In the genomic region with DNA sequence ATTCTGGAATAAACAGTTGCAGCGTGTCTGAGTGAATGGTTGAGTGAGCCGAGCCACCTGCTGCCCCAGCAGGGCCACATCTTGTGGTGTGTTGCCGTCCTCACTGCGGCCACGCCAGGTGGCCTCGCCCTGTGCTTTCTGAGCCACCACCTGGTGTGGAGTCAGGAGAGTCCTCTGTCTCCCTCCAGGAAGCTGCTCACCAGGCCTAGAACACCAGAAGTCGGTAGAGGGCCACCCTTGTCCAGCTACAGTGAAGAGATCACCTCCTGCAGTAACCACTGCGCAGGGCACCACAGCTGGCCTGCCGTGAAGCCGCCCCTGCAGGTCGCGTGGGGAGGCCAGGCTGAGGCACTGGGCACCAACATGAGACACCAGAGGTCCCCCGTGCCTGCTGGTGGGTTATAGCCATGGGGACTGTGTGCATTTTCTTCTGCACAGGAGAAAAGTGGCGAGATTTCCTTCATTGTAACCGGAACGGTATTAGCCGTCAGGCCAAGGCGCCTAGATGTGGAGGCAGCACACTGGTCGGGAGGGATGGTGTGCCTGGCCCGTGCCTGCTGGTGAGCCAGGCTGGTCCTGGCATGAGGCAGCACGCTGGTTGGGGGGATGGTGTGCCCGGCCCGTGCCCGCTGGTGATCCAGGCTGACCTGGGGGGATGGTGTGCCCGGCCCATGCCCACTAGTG, we compare ENCODE assay signal across 1 cellular context.
TF ChIP-seq lines count a peak whose summit lies in the region.

No MANE protein-coding gene starts in this region.

TF ChIP-seq in IMR-90, 13 proteins besides CTCF, POLR2A, EP300 and RAD21 (continued from another document):
- TF ChIP-seq, protein P1, sequence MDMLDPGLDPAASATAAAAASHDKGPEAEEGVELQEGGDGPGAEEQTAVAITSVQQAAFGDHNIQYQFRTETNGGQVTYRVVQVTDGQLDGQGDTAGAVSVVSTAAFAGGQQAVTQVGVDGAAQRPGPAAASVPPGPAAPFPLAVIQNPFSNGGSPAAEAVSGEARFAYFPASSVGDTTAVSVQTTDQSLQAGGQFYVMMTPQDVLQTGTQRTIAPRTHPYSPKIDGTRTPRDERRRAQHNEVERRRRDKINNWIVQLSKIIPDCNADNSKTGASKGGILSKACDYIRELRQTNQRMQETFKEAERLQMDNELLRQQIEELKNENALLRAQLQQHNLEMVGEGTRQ (IDR thresholded peaks at IDR 0.05; ENCODE audit: low read depth, low read length) = no peak
- TF ChIP-seq CEBPB (IDR thresholded peaks at IDR 0.05; ENCODE audit: low read depth, low read length) = no peak
- TF ChIP-seq RFX5 (IDR thresholded peaks at IDR 0.05; ENCODE audit: low read depth, low read length) = no peak
- no peak for TF ChIP-seq FOS (IDR thresholded peaks at IDR 0.05; ENCODE audit: low read depth, low read length)
- no peak for TF ChIP-seq CHD1 (IDR thresholded peaks at IDR 0.05; ENCODE audit: low read depth, low read length)
- no peak for TF ChIP-seq SMC3 (IDR thresholded peaks at IDR 0.05; ENCODE audit: low read depth, low read length)
